Comparison of ENCODE assay signal across 1 cellular context in the genomic region with DNA sequence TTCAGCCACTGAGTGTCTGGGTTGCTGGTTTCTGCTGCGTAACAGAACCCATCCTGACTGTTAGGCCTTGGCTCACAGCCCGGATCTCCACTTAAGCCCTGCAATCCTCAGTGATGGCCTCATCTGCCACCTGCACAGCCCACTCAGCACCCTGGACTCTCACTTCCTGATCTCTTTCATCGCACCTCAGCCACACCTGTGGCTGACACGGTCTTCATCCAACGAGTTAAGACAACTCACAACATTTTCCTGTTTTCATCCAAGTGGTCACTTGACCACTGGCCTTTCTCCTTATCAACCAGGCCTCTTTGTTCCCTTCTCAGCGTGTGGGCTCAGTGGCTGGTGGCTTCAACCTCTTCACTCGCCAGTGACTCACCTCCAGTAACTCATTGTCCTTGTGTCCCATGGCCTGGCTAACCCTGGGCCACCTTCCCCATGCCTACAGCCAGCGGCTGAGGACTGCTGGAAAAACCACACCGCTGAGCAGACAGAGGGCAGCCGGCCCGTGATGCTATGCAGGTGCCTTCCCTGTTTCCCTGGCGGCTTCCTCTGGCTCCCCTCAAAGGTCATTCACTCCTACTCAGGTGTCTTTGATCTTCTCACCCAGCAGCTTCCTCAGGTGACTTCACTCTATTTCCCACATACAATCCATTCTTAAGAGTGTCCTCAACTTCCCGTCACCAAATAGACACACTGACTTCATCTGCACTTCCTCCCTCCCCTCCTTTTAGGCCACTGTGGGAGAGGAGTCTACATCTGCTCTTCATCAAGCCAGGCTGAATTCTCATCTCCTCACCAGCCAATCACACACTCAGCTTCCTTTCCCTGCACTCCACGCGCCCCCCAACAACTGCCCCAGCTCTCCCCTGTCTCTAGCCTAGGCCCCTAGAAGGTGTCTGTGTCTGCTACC.
TF ChIP-seq lines count a peak whose summit lies in the region.

No MANE protein-coding gene starts in this region.

TF ChIP-seq in HepG2, 621 proteins besides CTCF, POLR2A, EP300 and RAD21:
- TF ChIP-seq ZNF12 (CRISPR knock-in tag; IDR thresholded peaks at IDR 0.05) = peak; percentile 90
- TF ChIP-seq, protein P1, sequence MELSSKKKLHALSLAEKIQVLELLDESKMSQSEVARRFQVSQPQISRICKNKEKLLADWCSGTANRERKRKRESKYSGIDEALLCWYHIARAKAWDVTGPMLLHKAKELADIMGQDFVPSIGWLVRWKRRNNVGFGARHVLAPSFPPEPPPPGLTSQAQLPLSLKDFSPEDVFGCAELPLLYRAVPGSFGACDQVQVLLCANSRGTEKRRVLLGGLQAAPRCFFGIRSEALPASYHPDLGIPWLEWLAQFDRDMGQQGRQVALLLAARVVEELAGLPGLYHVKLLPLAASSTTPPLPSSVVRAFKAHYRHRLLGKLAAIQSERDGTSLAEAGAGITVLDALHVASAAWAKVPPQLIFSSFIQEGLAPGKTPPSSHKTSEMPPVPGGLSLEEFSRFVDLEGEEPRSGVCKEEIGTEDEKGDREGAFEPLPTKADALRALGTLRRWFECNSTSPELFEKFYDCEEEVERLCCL (CRISPR knock-in tag; IDR thresholded peaks at IDR 0.05; ENCODE audit: borderline replicate concordance) = no peak
